8 cellular contexts compared by ENCODE assay signal in the genomic region with DNA sequence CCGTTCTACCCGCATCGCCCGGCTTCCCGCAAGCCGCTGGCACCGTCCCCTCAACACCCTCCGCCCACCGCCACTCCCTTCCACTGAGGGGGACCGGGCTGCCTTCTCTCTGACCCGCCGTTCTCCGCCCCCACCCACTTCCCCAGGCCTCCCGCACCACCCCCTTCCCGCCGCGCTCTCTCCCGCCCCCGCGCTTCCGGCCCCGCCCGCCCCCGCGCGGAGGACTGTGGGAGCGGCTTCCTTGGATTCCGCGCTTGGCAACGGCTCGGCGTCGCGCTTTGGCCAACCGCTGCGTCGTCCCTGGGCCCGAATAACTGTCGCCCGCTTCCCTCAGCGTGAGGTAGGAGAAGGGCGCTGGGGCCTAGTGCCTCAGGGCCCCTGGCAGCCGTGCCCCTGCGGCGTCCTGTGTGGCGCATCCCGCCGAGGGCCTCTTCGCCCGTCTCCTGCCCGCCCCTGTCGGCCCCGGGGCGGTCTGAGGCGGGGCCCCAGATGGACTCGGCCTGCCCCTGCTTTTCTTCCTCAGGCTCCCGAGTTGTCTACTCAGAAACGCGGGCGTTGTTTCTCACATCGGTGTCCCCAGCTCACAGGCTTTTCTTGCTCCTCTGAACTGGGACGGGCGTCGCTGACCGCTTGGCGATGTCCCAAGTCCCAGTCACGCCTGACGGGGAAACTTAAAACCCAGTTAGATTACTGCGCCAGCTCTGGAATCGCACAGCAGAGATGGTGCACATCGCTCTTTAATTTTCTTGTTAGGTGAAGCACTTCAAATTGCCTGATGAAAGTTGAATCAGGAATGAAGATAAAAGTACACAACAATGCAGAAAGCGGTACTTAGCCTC. TPM values are rescaled to one million over a fixed set of nuclear protein-coding genes. Genes with fewer than 3 reads are reported as not detected.
A peak's percentile ranks its signal among the peaks of the same experiment; 100 is the strongest.
DNase-seq lines count a peak whose midpoint lies in the region; ATAC-seq, FAIRE-seq and TF ChIP-seq lines count a peak whose summit lies in the region.

A gene with protein sequence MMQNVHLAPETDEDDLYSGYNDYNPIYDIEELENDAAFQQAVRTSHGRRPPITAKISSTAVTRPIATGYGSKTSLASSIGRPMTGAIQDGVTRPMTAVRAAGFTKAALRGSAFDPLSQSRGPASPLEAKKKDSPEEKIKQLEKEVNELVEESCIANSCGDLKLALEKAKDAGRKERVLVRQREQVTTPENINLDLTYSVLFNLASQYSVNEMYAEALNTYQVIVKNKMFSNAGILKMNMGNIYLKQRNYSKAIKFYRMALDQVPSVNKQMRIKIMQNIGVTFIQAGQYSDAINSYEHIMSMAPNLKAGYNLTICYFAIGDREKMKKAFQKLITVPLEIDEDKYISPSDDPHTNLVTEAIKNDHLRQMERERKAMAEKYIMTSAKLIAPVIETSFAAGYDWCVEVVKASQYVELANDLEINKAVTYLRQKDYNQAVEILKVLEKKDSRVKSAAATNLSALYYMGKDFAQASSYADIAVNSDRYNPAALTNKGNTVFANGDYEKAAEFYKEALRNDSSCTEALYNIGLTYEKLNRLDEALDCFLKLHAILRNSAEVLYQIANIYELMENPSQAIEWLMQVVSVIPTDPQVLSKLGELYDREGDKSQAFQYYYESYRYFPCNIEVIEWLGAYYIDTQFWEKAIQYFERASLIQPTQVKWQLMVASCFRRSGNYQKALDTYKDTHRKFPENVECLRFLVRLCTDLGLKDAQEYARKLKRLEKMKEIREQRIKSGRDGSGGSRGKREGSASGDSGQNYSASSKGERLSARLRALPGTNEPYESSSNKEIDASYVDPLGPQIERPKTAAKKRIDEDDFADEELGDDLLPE (plus strand): TSS at position 241 of the 839 bp plus-strand sequence. CDS start 7,229 bp downstream, outside the sequence.

- H3K4ac ChIP-seq in H1 (replicated peaks; ENCODE audit: insufficient read length, low read depth, low read length) = no peak within 1 kb of the TSS
- peak within 1 kb of the TSS; percentile 96 for H3K4ac ChIP-seq in mesendoderm (ENCODE audit: low read depth, low read length)

- no peaks in the 10 kb centered on the region for H3K9me3 ChIP-seq in H1 (ENCODE audit: insufficient read depth in 2 of 2, low read depth in 1 of 2, low read length in 1 of 2)

- TF ChIP-seq CTCF in H1 (IDR thresholded peaks at IDR 0.05; ENCODE audit: control extremely low read depth in 1 of 3, insufficient read depth in 1 of 3, low read depth in 1 of 3, low read length in 3 of 3) = no peak

- peak; percentile 85 for DNase-seq in COR-L47 (lab: John Stamatoyannopoulos, UW)
- DNase-seq in HT-29 (ENCODE audit: low spot score) = peak; percentile 98
- DNase-seq in NOMO-1 (lab: John Stamatoyannopoulos, UW; ENCODE audit: unreplicated experiment in 2 of 2) = peak; percentile 95 to 97
- peak; percentile 88 for DNase-seq in activated CD8-positive, alpha-beta memory T cell treated with anti-CD3 and anti-CD28 coated beads, Interleukin-2, amount 10 ng/mL, durations not matched to agents 7 days and 5 days
- peak; percentile 19 to 91 for DNase-seq in H1 (ENCODE audit: low read depth in 1 of 2, low spot score in 2 of 2)
- DNase-seq in mesendoderm = peak; percentile 94
- peak; percentile 55 for DNase-seq in stimulated activated CD8-positive, alpha-beta memory T cell treated with anti-CD3 and anti-CD28 coated beads, Interleukin-12 subunit alpha, Interleukin-12 subunit beta, amount 100 ng/mL, for 24 hours (ENCODE audit: extremely low read depth)

- H3K4me1 ChIP-seq in H1 (replicated peaks in 1 of 4; ENCODE audit: control insufficient read depth in 3 of 4, insufficient read depth in 4 of 4, low read length in 3 of 4) (no peaks in the 10 kb centered on the region; a peak in 1 of 7 replicates), mesendoderm (ENCODE audit: control insufficient read depth, low read depth, low read length) (no peaks in the 10 kb centered on the region)

- peak within 1 kb of the TSS; percentile 48 for H3K18ac ChIP-seq in H1 (ENCODE audit: extremely low read depth, low read length)
- peak within 1 kb of the TSS; percentile 95 for H3K18ac ChIP-seq in mesendoderm (ENCODE audit: low read length)

- peak within 1 kb of the TSS; percentile 86 for H3K4me3 Mint-ChIP-seq in activated CD8-positive, alpha-beta memory T cell treated with anti-CD3 and anti-CD28 coated beads, Interleukin-2, amount 10 ng/mL, durations not matched to agents 7 days and 5 days

- H3K9me3 Mint-ChIP-seq in activated CD8-positive, alpha-beta memory T cell treated with anti-CD3 and anti-CD28 coated beads, Interleukin-2, amount 10 ng/mL, durations not matched to agents 7 days and 5 days (ENCODE audit: low read depth) = peaks cover 3% of the 10 kb centered on the region

- H3K23ac ChIP-seq in H1 (ENCODE audit: insufficient read length) (no peak within 1 kb of the TSS), mesendoderm (ENCODE audit: low read length) (peak within 1 kb of the TSS; percentile 94)

- H3K27me3 ChIP-seq in H1 (replicated peaks in 1 of 4; ENCODE audit: control insufficient read depth in 3 of 4, extremely low read depth in 1 of 4, insufficient read depth in 3 of 4, low read length in 3 of 4) (no peaks in the 10 kb centered on the region; a peak in 1 of 7 replicates), mesendoderm (ENCODE audit: insufficient read depth, low read length, poor library complexity) (no peaks in the 10 kb centered on the region)

- H3K4me2 ChIP-seq in H1 (ENCODE audit: insufficient read depth in 1 of 2, low read depth in 2 of 2, low read length in 2 of 2) (peak within 1 kb of the TSS; percentile 94 to 97), mesendoderm (ENCODE audit: low read length) (peak within 1 kb of the TSS; percentile 95)

- H2BK120ac ChIP-seq in H1 (replicated peaks; ENCODE audit: low read depth, low read length) (no peak within 1 kb of the TSS), mesendoderm (ENCODE audit: low read depth, low read length) (no peak within 1 kb of the TSS)

- no peaks in the 10 kb centered on the region for H3K36me3 ChIP-seq in H1 (ENCODE audit: control insufficient read depth in 2 of 4, insufficient read depth in 4 of 4, low read length in 3 of 4)
- no peaks in the 10 kb centered on the region for H3K36me3 ChIP-seq in mesendoderm (ENCODE audit: control insufficient read depth, insufficient read depth, low read length)

- FAIRE-seq in H1 (lab: Jason Lieb, UNC) = no peak

- peak within 1 kb of the TSS; percentile 64; the same call in 1 of the 2 replicates for H3K27ac ChIP-seq in H1 (ENCODE audit: low read depth, low read length)
- peak within 1 kb of the TSS; percentile 94 for H3K27ac ChIP-seq in mesendoderm (ENCODE audit: low read depth, low read length)

- no peak within 1 kb of the TSS for H2BK20ac ChIP-seq in H1 (ENCODE audit: low read length)

- no peak within 1 kb of the TSS for H3K14ac ChIP-seq in H1 (ENCODE audit: insufficient read length)

- TF ChIP-seq POLR2A in H1 (IDR thresholded peaks at IDR 0.05; ENCODE audit: control extremely low read depth in 1 of 2, low read depth in 2 of 2, low read length in 2 of 2) = peak in 1 of 2 experiments; percentile 63; a peak in 1 of 3 replicates

- peaks cover 6% of the 10 kb centered on the region for H3K23me2 ChIP-seq in H1 (ENCODE audit: low read depth, low read length)

- H3K9ac ChIP-seq in H1 (replicated peaks in 1 of 4; ENCODE audit: extremely low read depth in 1 of 4, low read depth in 3 of 4, low read length in 3 of 4) (peak within 1 kb of the TSS in 3 of 4 experiments; percentile 9 to 82 (median 44); a peak in 5 of 7 replicates), mesendoderm (ENCODE audit: low read length) (peak within 1 kb of the TSS; percentile 96)

- H3K56ac ChIP-seq in H1 (replicated peaks; ENCODE audit: insufficient read length, low read depth, low read length) (peak within 1 kb of the TSS; percentile 83), mesendoderm (ENCODE audit: low read length) (peak within 1 kb of the TSS; percentile 98)

- H4K8ac ChIP-seq in H1 (ENCODE audit: extremely low read depth, insufficient read depth, low read length) (peak within 1 kb of the TSS; percentile 72), mesendoderm (ENCODE audit: low read depth, low read length) (no peak within 1 kb of the TSS)

- CTCF ChIA-PET in activated CD8-positive, alpha-beta memory T cell treated with anti-CD3 and anti-CD28 coated beads, Interleukin-2, amount 10 ng/mL, durations not matched to agents 7 days and 5 days (lab: Charles Lee) = no interaction called here
- CTCF ChIA-PET in H1 (lab: Charles Lee; ENCODE audit: partially characterized antibody) = interaction anchor here (0.6 kb wide), 1 partner anchor 369 kb away, joined by 3 read pairs; no protein-coding TSS in a partner anchor

- H4K91ac ChIP-seq in H1 (replicated peaks; ENCODE audit: insufficient read length, low read length) = peak within 1 kb of the TSS; percentile 72

- H3K79me2 ChIP-seq in H1 (ENCODE audit: control insufficient read depth in 1 of 2, insufficient read depth in 2 of 2, low read length in 2 of 2) (no peaks in the 10 kb centered on the region), mesendoderm (ENCODE audit: control insufficient read depth, insufficient read depth, low read length) (no peaks in the 10 kb centered on the region)

- peak within 1 kb of the TSS; percentile 68 to 96 (median 72) for H3K4me3 ChIP-seq in H1 (ENCODE audit: extremely low read depth in 1 of 4, insufficient read depth in 2 of 4, low read depth in 3 of 4, low read length in 4 of 4)
- H3K4me3 ChIP-seq in mesendoderm (ENCODE audit: low read length) = peak within 1 kb of the TSS; percentile 88

- 2% methylated on average over 31 of the region's 72 CpGs; no CpG with 5 or more reads in 1 of the 2 experiments for WGBS in H1 (ENCODE audit: extremely low coverage in 1 of 2, insufficient coverage in 1 of 2, insufficient read length in 1 of 2, insufficient replicate concordance in 2 of 2, low coverage in 1 of 2, low lambda C conversion rate in 2 of 2, missing lambda C conversion rate in 1 of 2), 2 experiments
- WGBS in mesendoderm (ENCODE audit: extremely low coverage, insufficient coverage, low lambda C conversion rate) = no CpG with 5 or more reads among the region's 72 CpGs

- peaks cover 22% of the 10 kb centered on the region for H3K4me1 Mint-ChIP-seq in activated CD8-positive, alpha-beta memory T cell treated with anti-CD3 and anti-CD28 coated beads, Interleukin-2, amount 10 ng/mL, durations not matched to agents 7 days and 5 days

- H4K20me1 ChIP-seq in H1 (replicated peaks in 1 of 2; ENCODE audit: control insufficient read depth in 1 of 2, insufficient read depth in 2 of 2, low read length in 2 of 2) = no peaks in the 10 kb centered on the region

- peak within 1 kb of the TSS; percentile 85 for H3K27ac Mint-ChIP-seq in activated CD8-positive, alpha-beta memory T cell treated with anti-CD3 and anti-CD28 coated beads, Interleukin-2, amount 10 ng/mL, durations not matched to agents 7 days and 5 days

- peak in 1 of 2 experiments; percentile 6; a peak in 1 of 4 replicates for TF ChIP-seq RAD21 in H1 (IDR thresholded peaks at IDR 0.05 in 1 of 2, conservative IDR thresholded peaks at IDR 0.05 in 1 of 2; ENCODE audit: low read depth in 2 of 2, low read length in 2 of 2)

- H2BK12ac ChIP-seq in H1 (ENCODE audit: low read depth, low read length) = no peak within 1 kb of the TSS

- POLR2A ChIA-PET in H1 (lab: Charles Lee; ENCODE audit: partially characterized antibody) = no interaction called here

- H3K27me3 Mint-ChIP-seq in activated CD8-positive, alpha-beta memory T cell treated with anti-CD3 and anti-CD28 coated beads, Interleukin-2, amount 10 ng/mL, durations not matched to agents 7 days and 5 days = no peaks in the 10 kb centered on the region

- H2BK5ac ChIP-seq in H1 (ENCODE audit: low read depth, low read length) (peak within 1 kb of the TSS; percentile 78; the same call in 1 of the 2 replicates), mesendoderm (ENCODE audit: low read length) (peak within 1 kb of the TSS; percentile 90)

- peaks cover 14% of the 10 kb centered on the region for H3K36me3 Mint-ChIP-seq in activated CD8-positive, alpha-beta memory T cell treated with anti-CD3 and anti-CD28 coated beads, Interleukin-2, amount 10 ng/mL, durations not matched to agents 7 days and 5 days

- peak; percentile 70 for ATAC-seq in GM21360 (IDR thresholded peaks at IDR 0.05; ENCODE audit: unreplicated experiment)
- ATAC-seq in activated CD8-positive, alpha-beta memory T cell treated with anti-CD3 and anti-CD28 coated beads, Interleukin-2, amount 10 ng/mL, durations not matched to agents 7 days and 5 days = peak; percentile 92

- peak within 1 kb of the TSS; percentile 87 for H2AFZ ChIP-seq in H1 (ENCODE audit: low read length)

- H3K79me1 ChIP-seq in H1 (ENCODE audit: low read depth, low read length) (no peaks in the 10 kb centered on the region), mesendoderm (ENCODE audit: low read length) (no peaks in the 10 kb centered on the region)

- H2AK5ac ChIP-seq in H1 (ENCODE audit: low read depth, low read length) (no peak within 1 kb of the TSS), mesendoderm (ENCODE audit: low read length) (no peak within 1 kb of the TSS)

- H2BK15ac ChIP-seq in H1 (ENCODE audit: low read length) (no peak within 1 kb of the TSS), mesendoderm (replicated peaks; ENCODE audit: low read depth) (no peak within 1 kb of the TSS)

- peak within 1 kb of the TSS; percentile 77 for H4K5ac ChIP-seq in H1 (ENCODE audit: insufficient read length, low read depth, low read length)
- H4K5ac ChIP-seq in mesendoderm (ENCODE audit: low read length) = peak within 1 kb of the TSS; percentile 87

- TF ChIP-seq EP300 in H1 (IDR thresholded peaks at IDR 0.05; ENCODE audit: borderline replicate concordance in 1 of 2, low read depth in 2 of 2, low read length in 2 of 2) = no peak

RNA-seq across cellular contexts. Expression of the gene that starts here (rescaled TPM):
- total RNA-seq in HT-29 (2014; rRNA removed; shearing (Covaris generic)) = 7.4 and 9.6 TPM in 2 replicates
- total RNA-seq in activated CD8-positive, alpha-beta memory T cell treated with anti-CD3 and anti-CD28 coated beads, Interleukin-2, amount 10 ng/mL, durations not matched to agents 7 days and 5 days = 1 to 10 TPM; 5.4 to 6.4 TPM
- total RNA-seq in H1 (2021; fragmentation: NEBNext Ultra II Directional; extraction: Animal tissue kit (Norgen Biotek cat#: 25700)) = 5.8 and 6.6 TPM in 2 replicates
- polyA plus RNA-seq in H1 (2011; rRNA removed) = 0.91 and 1.7 TPM in 2 replicates
- polyA plus RNA-seq in H1 (2011; cell fraction: cytosol; rRNA removed) = 2.5 TPM
- polyA plus RNA-seq in H1 (2011; cell fraction: nucleus; rRNA removed) = 2.2 TPM
- 2.8 to 6.2 TPM (median 3.7 TPM) in 4 replicates for polyA plus RNA-seq in H1 (2012, experiment 1 of 2)
- polyA plus RNA-seq in H1 (2012, experiment 2 of 2) = 0.21 TPM
- 5.1 TPM for polyA plus RNA-seq in H1 (2013, experiment 1 of 2)
- 3.9 TPM for polyA plus RNA-seq in H1 (2013, experiment 2 of 2)
- 4.2 and 4.9 TPM in 2 replicates for polyA minus RNA-seq in H1 (2011; rRNA and poly(A)+ RNA removed)
- 3.2 TPM for polyA minus RNA-seq in H1 (2011; cell fraction: cytosol; rRNA and poly(A)+ RNA removed)
- 16.3 TPM for polyA minus RNA-seq in H1 (2011; cell fraction: nucleus; rRNA and poly(A)+ RNA removed)
- polyA plus RNA-seq in mesendoderm (2013, experiment 1 of 2) = 3.5 TPM
- polyA plus RNA-seq in mesendoderm (2013, experiment 2 of 2) = 3.2 TPM

Comparison
In these comparisons a context has a peak if more than half of its experiments do, and no peak if none do; other contexts are left out.
1. Peak in every context shown above with its lines: DNase-seq, ATAC-seq, H3K4me3 ChIP-seq and H3K27ac ChIP-seq.